ENCODE assay signal across 8 cellular contexts in the genomic region with DNA sequence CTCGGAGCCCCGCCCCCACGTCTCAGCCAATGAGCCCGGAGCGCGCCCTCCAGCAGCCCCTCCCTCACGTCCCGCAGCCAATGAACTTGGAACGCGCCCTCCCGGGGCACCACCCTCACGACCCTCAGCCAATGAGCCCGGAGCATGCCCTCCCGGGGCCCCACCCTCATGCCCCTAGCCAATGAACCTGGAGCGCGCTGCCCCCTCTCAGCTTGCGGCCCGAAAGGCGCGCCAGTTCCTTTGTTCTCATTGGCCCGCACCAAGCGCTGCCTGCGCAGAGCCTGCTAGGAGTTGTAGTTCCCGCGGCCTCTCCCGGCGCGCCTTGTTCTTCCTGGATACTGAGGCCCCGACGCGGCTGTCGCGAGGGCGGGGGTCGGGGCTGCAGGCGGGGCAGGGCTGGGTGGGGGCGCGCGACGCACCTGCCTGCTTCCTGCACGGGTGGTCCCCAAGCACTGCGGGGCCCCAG. TPM values are rescaled to one million over a fixed set of nuclear protein-coding genes. Genes with fewer than 3 reads are reported as not detected.
A peak's percentile ranks its signal among the peaks of the same experiment; 100 is the strongest.
DNase-seq lines count a peak whose midpoint lies in the region; ATAC-seq and TF ChIP-seq lines count a peak whose summit lies in the region.

A gene (plus strand): TSS at position 325 of the 466 bp plus-strand sequence. CDS start 339 bp downstream, outside the sequence.

- H3K4me3 ChIP-seq in AG04450 (ENCODE audit: low read depth, low read length): peak within 1 kb of the TSS; percentile 80
- peak within 1 kb of the TSS; percentile 73 to 94 for H3K4me3 ChIP-seq in cardiac fibroblast (replicated peaks in 1 of 2; ENCODE audit: low read depth in 2 of 2, low read length in 2 of 2)
- peak within 1 kb of the TSS; percentile 90 for H3K4me3 ChIP-seq in iPS-20b (ENCODE audit: low read length)
- peak within 1 kb of the TSS; percentile 78 to 88 (median 83) for H3K4me3 ChIP-seq in skeletal muscle tissue (ENCODE audit: low read length in 3 of 3)

- peaks cover 4% of the 10 kb centered on the region for H3K36me3 Mint-ChIP-seq in activated B cell treated with CpG ODN at 0.5 μM for 24 hours (ENCODE audit: low read depth)

- peak; percentile 99 for DNase-seq in AG04450 (ENCODE audit: low read depth, low spot score)
- peak; percentile 99 for DNase-seq in NCI-H345 treated with DMSO at 0.1 percent for 48 hours (lab: John Stamatoyannopoulos, UW; ENCODE audit: unreplicated experiment)
- DNase-seq in activated B cell treated with CpG ODN at 0.5 μM for 24 hours: peak; percentile 97
- peak; percentile 100 for DNase-seq in cardiac fibroblast (ENCODE audit: low read depth in 2 of 2)

- H3K27ac Mint-ChIP-seq in activated B cell treated with CpG ODN at 0.5 μM for 24 hours: no peak within 1 kb of the TSS

- H3K27me3 ChIP-seq in AG04450 (ENCODE audit: control insufficient read depth, insufficient read depth, low read length) (no peaks in the 10 kb centered on the region), iPS-20b (ENCODE audit: insufficient read depth, low read length) (no peaks in the 10 kb centered on the region), skeletal muscle tissue (ENCODE audit: control insufficient read depth in 3 of 3, insufficient read depth in 3 of 3, low read length in 3 of 3) (no peaks in the 10 kb centered on the region)

- peak; percentile 92 for ATAC-seq in GM19023 (IDR thresholded peaks at IDR 0.05; ENCODE audit: unreplicated experiment)
- peak; percentile 77 for ATAC-seq in HG03342 (IDR thresholded peaks at IDR 0.05; ENCODE audit: unreplicated experiment)
- peak; percentile 96 for ATAC-seq in activated B cell treated with CpG ODN at 0.5 μM for 24 hours (ENCODE audit: low read depth)

- no peak within 1 kb of the TSS for H3K27ac ChIP-seq in AG04450 (ENCODE audit: low read depth, low read length)
- peak within 1 kb of the TSS; percentile 28 for H3K27ac ChIP-seq in iPS-20b (ENCODE audit: low read length)
- H3K27ac ChIP-seq in skeletal muscle tissue (ENCODE audit: low read depth, low read length): peak within 1 kb of the TSS; percentile 56

- H3K4me1 Mint-ChIP-seq in activated B cell treated with CpG ODN at 0.5 μM for 24 hours: peaks cover 22% of the 10 kb centered on the region

- peaks cover 5% of the 10 kb centered on the region; the same call in 1 of the 2 replicates for H3K36me3 ChIP-seq in iPS-20b (ENCODE audit: insufficient read depth, low read depth, low read length)
- H3K36me3 ChIP-seq in skeletal muscle tissue (ENCODE audit: control insufficient read depth in 3 of 3, insufficient read depth in 3 of 3, low read length in 3 of 3): peaks cover 0 to 6% (median 2%) of the 10 kb centered on the region in 3 donors

- H3K9me3 ChIP-seq in AG04450 (ENCODE audit: control insufficient read depth, insufficient read depth, low read length): no peaks in the 10 kb centered on the region; the same call in 1 of the 2 replicates
- no peaks in the 10 kb centered on the region for H3K9me3 ChIP-seq in iPS-20b (ENCODE audit: insufficient read depth, low read depth, low read length)
- no peaks in the 10 kb centered on the region for H3K9me3 ChIP-seq in skeletal muscle tissue (ENCODE audit: control insufficient read depth in 3 of 3, low read length in 3 of 3)

- peak within 1 kb of the TSS; percentile 90 for H3K9ac ChIP-seq in iPS-20b (ENCODE audit: low read depth, low read length)
- peak within 1 kb of the TSS; percentile 81 to 89 (median 85) for H3K9ac ChIP-seq in skeletal muscle tissue (ENCODE audit: low read depth in 1 of 3, low read length in 3 of 3)

- CTCF ChIA-PET in AG04450 (lab: Charles Lee): interaction anchor here (0.8 to 4.5 kb wide), 3 partner anchors 15 to 201 kb away, joined by 3 to 34 read pairs (median 5); a partner anchor contains a TSS
- CTCF ChIA-PET in activated B cell treated with CpG ODN at 0.5 μM for 24 hours (lab: Charles Lee): interaction anchor here (0.6 to 5.9 kb wide), 2 partner anchors 15 to 64 kb away, joined by 3 to 59 read pairs; a partner anchor contains a TSS

- no peaks in the 10 kb centered on the region for H3K9me3 Mint-ChIP-seq in activated B cell treated with CpG ODN at 0.5 μM for 24 hours

- intact Hi-C loops in activated B cell treated with CpG ODN at 0.5 μM for 24 hours (cut with micrococcal nuclease): loop anchor here (1.0 to 5.0 kb wide), 7 partner anchors 8 to 474 kb away; a partner anchor contains a TSS

- H3K4me3 Mint-ChIP-seq in activated B cell treated with CpG ODN at 0.5 μM for 24 hours: peak within 1 kb of the TSS; percentile 85

- H3K27me3 Mint-ChIP-seq in activated B cell treated with CpG ODN at 0.5 μM for 24 hours: no peaks in the 10 kb centered on the region

- TF ChIP-seq CTCF in AG04450 (IDR thresholded peaks at IDR 0.05; ENCODE audit: low read depth, low read length): no peak
- no peak for TF ChIP-seq CTCF in activated B cell treated with CpG ODN at 0.5 μM for 24 hours (IDR thresholded peaks at IDR 0.05)
- TF ChIP-seq CTCF in cardiac fibroblast (IDR thresholded peaks at IDR 0.05; ENCODE audit: low read depth, low read length): no peak

- peaks cover 3% of the 10 kb centered on the region; the same call in 1 of the 2 replicates for H3K4me1 ChIP-seq in iPS-20b (ENCODE audit: insufficient read depth, low read length)
- H3K4me1 ChIP-seq in skeletal muscle tissue (ENCODE audit: control insufficient read depth in 3 of 3, insufficient read depth in 3 of 3, low read length in 3 of 3): peaks cover 41 to 55% (median 53%) of the 10 kb centered on the region in 3 donors

- POLR2A ChIA-PET in AG04450 (lab: Yijun Ruan, JAX) (interaction anchor here (0.7 to 1.9 kb wide), 6 partner anchors 15 to 1153 kb away, joined by 3 to 10 read pairs (median 6); a partner anchor contains a TSS), activated B cell treated with CpG ODN at 0.5 μM for 24 hours (lab: Charles Lee) (interaction anchor here (0.6 to 3.2 kb wide), 18 partner anchors 12 to 426 kb away, joined by 3 to 43 read pairs (median 4); a partner anchor contains a TSS)

RNA-seq across cellular contexts. Expression of the gene that starts here (rescaled TPM):
- polyA plus RNA-seq in AG04450 (2011; rRNA removed): 3.4 and 4.0 TPM in 2 replicates
- polyA minus RNA-seq in AG04450 (2011; rRNA and poly(A)+ RNA removed): 5.0 and 5.5 TPM in 2 replicates
- total RNA-seq in activated B cell treated with CpG ODN at 0.5 μM for 24 hours (10.6 and 10.8 TPM in 2 replicates), skeletal muscle tissue (7.8 TPM)
